8 cellular contexts compared by ENCODE assay signal in genomic region chr19:18328340-18329034, GRCh38. TPM values are rescaled to one million over a fixed set of nuclear protein-coding genes. Genes with fewer than 3 reads are reported as not detected.
DNase-seq lines count a peak whose midpoint lies in the region; ATAC-seq, FAIRE-seq and TF ChIP-seq lines count a peak whose summit lies in the region.

No MANE protein-coding gene starts in this region.

- peaks cover 24% of the 10 kb centered on the region for H3K4me1 Mint-ChIP-seq in activated CD4-positive, alpha-beta T cell treated with anti-CD3 and anti-CD28 coated beads, Interleukin-2, amount 10 ng/mL, durations not matched to agents 7 days and 5 days

- CTCF ChIA-PET in BJ (lab: Yijun Ruan, JAX) = interaction anchor here (0.6 to 13.4 kb wide), 30 partner anchors 8 to 145 kb away, joined by 3 to 252 read pairs (median 4); partner anchors contain the start of genes GDF15, IQCN, JUND and MPV17L2
- CTCF ChIA-PET in activated CD4-positive, alpha-beta T cell treated with anti-CD3 and anti-CD28 coated beads, Interleukin-2, amount 10 ng/mL, durations not matched to agents 7 days and 5 days (lab: Charles Lee) = interaction anchor here (0.6 to 10.0 kb wide), 25 partner anchors 9 to 146 kb away, joined by 3 to 162 read pairs (median 4); partner anchors contain the start of genes IQCN, JUND and SSBP4
- CTCF ChIA-PET in HepG2 (lab: Yijun Ruan, JAX; ENCODE audit: low intra/inter-chr PET ratio, low total read pairs) = interaction anchor here (1.3 to 1.5 kb wide), 3 partner anchors 21 to 51 kb away, joined by 4 to 7 read pairs (median 7); no protein-coding TSS in a partner anchor

- BruUV-seq in HepG2 (replicated peaks; lab: Mats Ljungman, UMichigan) = no TSS peak

- no peaks in the 10 kb centered on the region for H4K20me1 ChIP-seq in HepG2 (ENCODE audit: insufficient read depth, low read length)

- peak overlapping the region; percentile 51 for H3K27ac Mint-ChIP-seq in activated CD4-positive, alpha-beta T cell treated with anti-CD3 and anti-CD28 coated beads, Interleukin-2, amount 10 ng/mL, durations not matched to agents 7 days and 5 days

- ATAC-seq in HG03521 (IDR thresholded peaks at IDR 0.05; ENCODE audit: unreplicated experiment) (peak; percentile 82), HepG2 (peak; percentile 92)

- no peaks in the 10 kb centered on the region for H3K36me3 ChIP-seq in BJ (ENCODE audit: control insufficient read depth, insufficient read depth, low read length)
- no peaks in the 10 kb centered on the region for H3K36me3 ChIP-seq in HepG2 (replicated peaks in 1 of 2; ENCODE audit: control insufficient read depth in 1 of 2, insufficient read depth in 2 of 2, low read length in 2 of 2)

- TF ChIP-seq EP300 in HepG2 (IDR thresholded peaks at IDR 0.05; ENCODE audit: low read depth in 2 of 2, low read length in 2 of 2) (0 out of 4 replicates have a peak, but pooled peaks of 1 of the 2 experiments have one; percentile 9), HepG2 (CRISPR knock-in tag; IDR thresholded peaks at IDR 0.05; ENCODE audit: borderline replicate concordance) (no peak)

- TF ChIP-seq POLR2A in HepG2 (IDR thresholded peaks at IDR 0.05; ENCODE audit: insufficient read depth in 1 of 2, low read depth in 2 of 2, low read length in 2 of 2) = peak in 1 of 2 experiments; percentile 71; a peak in 2 of 4 replicates

- FAIRE-seq in HepG2 (lab: Jason Lieb, UNC) = peak; percentile 100

- in situ Hi-C loops in HepG2 (cut with HindIII; ENCODE audit: extremely low pct_ligation_motif_present, low pct_unique_long_range_greater_than_20kb) = no loop called here

- POLR2A ChIA-PET in BJ (lab: Charles Lee) (interaction anchor here (0.6 to 1.2 kb wide), 7 partner anchors 39 to 135 kb away, joined by 3 to 14 read pairs (median 4); partner anchors contain the start of genes GDF15, JUND and MPV17L2), HepG2 (lab: Yijun Ruan, JAX) (interaction anchor here (0.7 to 6.5 kb wide), 20 partner anchors 8 to 219 kb away, joined by 3 to 110 read pairs (median 4); partner anchors contain the start of genes GDF15, IQCN, JUND and PGPEP1)
- POLR2A ChIA-PET in activated CD4-positive, alpha-beta T cell treated with anti-CD3 and anti-CD28 coated beads, Interleukin-2, amount 10 ng/mL, durations not matched to agents 7 days and 5 days (lab: Charles Lee) = interaction anchor here (0.6 to 2.3 kb wide), 3 partner anchors 36 to 54 kb away, joined by 3 to 28 read pairs (median 3); partner anchors contain the start of genes IQCN and JUND

- H3K9me3 ChIP-seq in HepG2 (ENCODE audit: low read length) = no peaks in the 10 kb centered on the region

- H3K4me3 Mint-ChIP-seq in activated CD4-positive, alpha-beta T cell treated with anti-CD3 and anti-CD28 coated beads, Interleukin-2, amount 10 ng/mL, durations not matched to agents 7 days and 5 days = peak overlapping the region; percentile 33

- under 1% methylated on average over 9 of the region's 9 CpGs for WGBS in HepG2 (ENCODE audit: low lambda C conversion rate)

- H3K4me3 ChIP-seq in BJ (ENCODE audit: low read depth, low read length) (peak overlapping the region; percentile 18), HepG2 (replicated peaks in 1 of 3; ENCODE audit: insufficient read depth in 1 of 3, low read depth in 2 of 3, low read length in 3 of 3) (peak overlapping the region; percentile 9 to 59 (median 29))

- peak; percentile 58; the same call in 1 of the 2 replicates for TF ChIP-seq RAD21 in HepG2 (CRISPR knock-in tag; IDR thresholded peaks at IDR 0.05)

- no peaks in the 10 kb centered on the region for H3K79me2 ChIP-seq in HepG2 (ENCODE audit: insufficient read depth, low read length)

- TF ChIP-seq CTCF in BJ (IDR thresholded peaks at IDR 0.05; ENCODE audit: insufficient read depth, low read depth, low read length) (peak; percentile 94), HepG2 (CRISPR knock-in tag; IDR thresholded peaks at IDR 0.05) (peak; percentile 90)

- H3K27me3 Mint-ChIP-seq in activated CD4-positive, alpha-beta T cell treated with anti-CD3 and anti-CD28 coated beads, Interleukin-2, amount 10 ng/mL, durations not matched to agents 7 days and 5 days = no peaks in the 10 kb centered on the region

- H3K4me2 ChIP-seq in HepG2 (ENCODE audit: low read depth, low read length) = peak overlapping the region; percentile 82

- peak; percentile 89 for DNase-seq in BJ (ENCODE audit: low read depth)
- DNase-seq in GM19238 (ENCODE audit: insufficient read length, low spot score) = peak; percentile 98
- peak; percentile 83 for DNase-seq in NCI-H526 treated with DMSO at 0.1 percent for 48 hours (lab: John Stamatoyannopoulos, UW)
- DNase-seq in activated CD4-positive, alpha-beta T cell treated with anti-CD3 and anti-CD28 coated beads, Interleukin-2, amount 10 ng/mL, durations not matched to agents 7 days and 5 days = peak; percentile 94
- DNase-seq in dermis microvascular lymphatic vessel endothelial cell (ENCODE audit: low read depth in 2 of 2) = peak; percentile 94 to 97
- peak; percentile 97 for DNase-seq in HepG2 (ENCODE audit: low spot score)
- DNase-seq in stimulated activated CD4-positive, alpha-beta T cell treated with anti-CD3 and anti-CD28 coated beads, Interleukin-4, amount 100 ng/mL, for 24 hours = peak; percentile 92

- no peaks in the 10 kb centered on the region for H3K27me3 ChIP-seq in BJ (ENCODE audit: control insufficient read depth, insufficient read depth, low read length)
- H3K27me3 ChIP-seq in HepG2 (ENCODE audit: control insufficient read depth in 1 of 2, insufficient read depth in 2 of 2, low read length in 2 of 2) = no peaks in the 10 kb centered on the region

- H2AFZ ChIP-seq in HepG2 (ENCODE audit: low read length) = peak overlapping the region; percentile 6

- no peaks in the 10 kb centered on the region for H3K36me3 Mint-ChIP-seq in activated CD4-positive, alpha-beta T cell treated with anti-CD3 and anti-CD28 coated beads, Interleukin-2, amount 10 ng/mL, durations not matched to agents 7 days and 5 days (ENCODE audit: low read depth)

- no peaks in the 10 kb centered on the region for H3K9me3 Mint-ChIP-seq in activated CD4-positive, alpha-beta T cell treated with anti-CD3 and anti-CD28 coated beads, Interleukin-2, amount 10 ng/mL, durations not matched to agents 7 days and 5 days

- peak overlapping the region; percentile 53 for H3K9ac ChIP-seq in HepG2 (ENCODE audit: insufficient read depth, low read depth, low read length)

- H3K4me1 ChIP-seq in HepG2 (ENCODE audit: insufficient read depth, low read length) = peaks cover 73% of the 10 kb centered on the region

- peak overlapping the region; percentile 69 for H3K27ac ChIP-seq in HepG2 (ENCODE audit: extremely low read length, insufficient read depth, low read length)

- intact Hi-C loops in HepG2 (cut with micrococcal nuclease; ENCODE audit: unreplicated experiment) = no loop called here

RNA-seq across cellular contexts. Expression of gene LSM4, which starts 5.6 kb away (rescaled TPM):
- polyA plus RNA-seq in BJ (2011; rRNA removed) = 94.7 and 99.8 TPM in 2 replicates
- 20.3 and 29.5 TPM in 2 replicates for polyA minus RNA-seq in BJ (2011; rRNA and poly(A)+ RNA removed)
- 100 to 1,000 TPM; 156 to 181 TPM for total RNA-seq in activated CD4-positive, alpha-beta T cell treated with anti-CD3 and anti-CD28 coated beads, Interleukin-2, amount 10 ng/mL, durations not matched to agents 7 days and 5 days
- total RNA-seq in dermis microvascular lymphatic vessel endothelial cell = 113 and 130 TPM in 2 replicates
- total RNA-seq in HepG2 (2016; rRNA removed; fragmentation: Illumina TruSeq; extraction: Trizol) = 166 and 188 TPM in 2 replicates
- 129 and 159 TPM in 2 replicates for total RNA-seq in HepG2 (2016; cell fraction: cytosol; rRNA removed; fragmentation: Illumina TruSeq; extraction: Trizol; ENCODE audit: low read depth)
- 185 and 208 TPM in 2 replicates for total RNA-seq in HepG2 (2016; cell fraction: insoluble cytoplasmic fraction; rRNA removed; fragmentation: Illumina TruSeq; extraction: Trizol)
- 248 and 299 TPM in 2 replicates for total RNA-seq in HepG2 (2016; cell fraction: membrane; rRNA removed; fragmentation: Illumina TruSeq; extraction: Trizol)
- total RNA-seq in HepG2 (2016; cell fraction: nucleus; rRNA removed; fragmentation: Illumina TruSeq; extraction: Trizol) = 62.8 and 69.8 TPM in 2 replicates
- polyA plus RNA-seq in HepG2 (2011; rRNA removed) = 65.8 and 66.8 TPM in 2 replicates
- polyA plus RNA-seq in HepG2 (2011; cell fraction: cytosol; rRNA removed) = 97.1 and 133 TPM in 2 replicates
- 51.8 and 54.0 TPM in 2 replicates for polyA plus RNA-seq in HepG2 (2011; cell fraction: nucleus; rRNA removed)
- 62.7 and 78.9 TPM in 2 replicates for polyA plus RNA-seq in HepG2 (2012)
- polyA plus RNA-seq in HepG2 (2016; cell fraction: cytosol; fragmentation: Illumina TruSeq; extraction: Trizol; ENCODE audit: low read depth) = 166 and 238 TPM in 2 replicates
- polyA plus RNA-seq in HepG2 (2016; cell fraction: insoluble cytoplasmic fraction; fragmentation: Illumina TruSeq; extraction: Trizol; ENCODE audit: low read depth) = 205 and 220 TPM in 2 replicates
- 217 and 267 TPM in 2 replicates for polyA plus RNA-seq in HepG2 (2016; cell fraction: membrane; fragmentation: Illumina TruSeq; extraction: Trizol; ENCODE audit: low read depth)
- 105 and 120 TPM in 2 replicates for polyA plus RNA-seq in HepG2 (2016; cell fraction: nucleus; fragmentation: Illumina TruSeq; extraction: Trizol; ENCODE audit: insufficient read depth, low read depth)
- 40.8 and 88.8 TPM in 2 replicates for polyA minus RNA-seq in HepG2 (2011; rRNA and poly(A)+ RNA removed; ENCODE audit: low replicate concordance)
- 24.9 and 32.6 TPM in 2 replicates for polyA minus RNA-seq in HepG2 (2011; cell fraction: cytosol; rRNA and poly(A)+ RNA removed)
- 13.4 and 14.2 TPM in 2 replicates for polyA minus RNA-seq in HepG2 (2011; cell fraction: nucleus; rRNA and poly(A)+ RNA removed)

RNA-seq across cellular contexts. Expression of gene PGPEP1, which starts 11.9 kb away (rescaled TPM):
- polyA plus RNA-seq in BJ (2011; rRNA removed) = 30.7 and 32.2 TPM in 2 replicates
- polyA minus RNA-seq in BJ (2011; rRNA and poly(A)+ RNA removed) = 58.0 and 104 TPM in 2 replicates
- 10 to 100 TPM; 24.1 to 24.8 TPM for total RNA-seq in activated CD4-positive, alpha-beta T cell treated with anti-CD3 and anti-CD28 coated beads, Interleukin-2, amount 10 ng/mL, durations not matched to agents 7 days and 5 days
- 19.4 and 20.6 TPM in 2 replicates for total RNA-seq in dermis microvascular lymphatic vessel endothelial cell
- 56.6 and 57.7 TPM in 2 replicates for total RNA-seq in HepG2 (2016; rRNA removed; fragmentation: Illumina TruSeq; extraction: Trizol)
- total RNA-seq in HepG2 (2016; cell fraction: cytosol; rRNA removed; fragmentation: Illumina TruSeq; extraction: Trizol; ENCODE audit: low read depth) = 13.1 and 14.4 TPM in 2 replicates
- total RNA-seq in HepG2 (2016; cell fraction: insoluble cytoplasmic fraction; rRNA removed; fragmentation: Illumina TruSeq; extraction: Trizol) = 51.1 and 64.9 TPM in 2 replicates
- total RNA-seq in HepG2 (2016; cell fraction: membrane; rRNA removed; fragmentation: Illumina TruSeq; extraction: Trizol) = 36.0 and 36.7 TPM in 2 replicates
- total RNA-seq in HepG2 (2016; cell fraction: nucleus; rRNA removed; fragmentation: Illumina TruSeq; extraction: Trizol) = 30.3 and 33.5 TPM in 2 replicates
- polyA plus RNA-seq in HepG2 (2011; rRNA removed) = 53.1 and 64.3 TPM in 2 replicates
- polyA plus RNA-seq in HepG2 (2011; cell fraction: cytosol; rRNA removed) = 37.2 and 38.6 TPM in 2 replicates
- 97.0 and 102 TPM in 2 replicates for polyA plus RNA-seq in HepG2 (2011; cell fraction: nucleus; rRNA removed)
- 26.8 and 28.6 TPM in 2 replicates for polyA plus RNA-seq in HepG2 (2012)
- polyA plus RNA-seq in HepG2 (2016; cell fraction: cytosol; fragmentation: Illumina TruSeq; extraction: Trizol; ENCODE audit: low read depth) = 15.6 and 16.2 TPM in 2 replicates
- 40.6 and 44.1 TPM in 2 replicates for polyA plus RNA-seq in HepG2 (2016; cell fraction: insoluble cytoplasmic fraction; fragmentation: Illumina TruSeq; extraction: Trizol; ENCODE audit: low read depth)
- polyA plus RNA-seq in HepG2 (2016; cell fraction: membrane; fragmentation: Illumina TruSeq; extraction: Trizol; ENCODE audit: low read depth) = 22.8 and 23.5 TPM in 2 replicates
- polyA plus RNA-seq in HepG2 (2016; cell fraction: nucleus; fragmentation: Illumina TruSeq; extraction: Trizol; ENCODE audit: insufficient read depth, low read depth) = 51.1 and 66.5 TPM in 2 replicates
- 22.4 and 187 TPM in 2 replicates for polyA minus RNA-seq in HepG2 (2011; rRNA and poly(A)+ RNA removed; ENCODE audit: low replicate concordance)
- polyA minus RNA-seq in HepG2 (2011; cell fraction: cytosol; rRNA and poly(A)+ RNA removed) = 44.1 and 52.6 TPM in 2 replicates
- 46.4 and 57.7 TPM in 2 replicates for polyA minus RNA-seq in HepG2 (2011; cell fraction: nucleus; rRNA and poly(A)+ RNA removed)

RNA-seq across cellular contexts. Expression of gene JUND, which starts 47.1 kb away (rescaled TPM):
- 92.0 and 124 TPM in 2 replicates for polyA plus RNA-seq in BJ (2011; rRNA removed)
- 29.6 and 35.4 TPM in 2 replicates for polyA minus RNA-seq in BJ (2011; rRNA and poly(A)+ RNA removed)
- total RNA-seq in activated CD4-positive, alpha-beta T cell treated with anti-CD3 and anti-CD28 coated beads, Interleukin-2, amount 10 ng/mL, durations not matched to agents 7 days and 5 days = 100 to 1,000 TPM; 343 to 347 TPM
- 68.3 and 137 TPM in 2 replicates for total RNA-seq in dermis microvascular lymphatic vessel endothelial cell
- total RNA-seq in HepG2 (2016; rRNA removed; fragmentation: Illumina TruSeq; extraction: Trizol) = 31.8 and 41.2 TPM in 2 replicates
- total RNA-seq in HepG2 (2016; cell fraction: cytosol; rRNA removed; fragmentation: Illumina TruSeq; extraction: Trizol; ENCODE audit: low read depth) = 36.4 and 41.0 TPM in 2 replicates
- 30.0 and 40.6 TPM in 2 replicates for total RNA-seq in HepG2 (2016; cell fraction: insoluble cytoplasmic fraction; rRNA removed; fragmentation: Illumina TruSeq; extraction: Trizol)
- total RNA-seq in HepG2 (2016; cell fraction: membrane; rRNA removed; fragmentation: Illumina TruSeq; extraction: Trizol) = 68.5 and 98.0 TPM in 2 replicates
- 23.4 and 45.2 TPM in 2 replicates for total RNA-seq in HepG2 (2016; cell fraction: nucleus; rRNA removed; fragmentation: Illumina TruSeq; extraction: Trizol)
- polyA plus RNA-seq in HepG2 (2011; rRNA removed) = 59.8 and 124 TPM in 2 replicates
- polyA plus RNA-seq in HepG2 (2011; cell fraction: cytosol; rRNA removed) = 93.9 and 178 TPM in 2 replicates
- 129 and 136 TPM in 2 replicates for polyA plus RNA-seq in HepG2 (2011; cell fraction: nucleus; rRNA removed)
- 44.0 and 66.6 TPM in 2 replicates for polyA plus RNA-seq in HepG2 (2012)
- polyA plus RNA-seq in HepG2 (2016; cell fraction: cytosol; fragmentation: Illumina TruSeq; extraction: Trizol; ENCODE audit: low read depth) = 85.1 and 91.8 TPM in 2 replicates
- 74.4 and 76.0 TPM in 2 replicates for polyA plus RNA-seq in HepG2 (2016; cell fraction: insoluble cytoplasmic fraction; fragmentation: Illumina TruSeq; extraction: Trizol; ENCODE audit: low read depth)
- 131 and 149 TPM in 2 replicates for polyA plus RNA-seq in HepG2 (2016; cell fraction: membrane; fragmentation: Illumina TruSeq; extraction: Trizol; ENCODE audit: low read depth)
- 77.1 and 84.7 TPM in 2 replicates for polyA plus RNA-seq in HepG2 (2016; cell fraction: nucleus; fragmentation: Illumina TruSeq; extraction: Trizol; ENCODE audit: insufficient read depth, low read depth)
- polyA minus RNA-seq in HepG2 (2011; rRNA and poly(A)+ RNA removed; ENCODE audit: low replicate concordance) = 49.7 and 194 TPM in 2 replicates
- polyA minus RNA-seq in HepG2 (2011; cell fraction: cytosol; rRNA and poly(A)+ RNA removed) = 164 and 168 TPM in 2 replicates
- polyA minus RNA-seq in HepG2 (2011; cell fraction: nucleus; rRNA and poly(A)+ RNA removed) = 60.5 and 91.9 TPM in 2 replicates

RNA-seq across cellular contexts. Expression of gene IQCN, which starts 54.2 kb away (rescaled TPM):
- polyA plus RNA-seq in BJ (2011; rRNA removed) = 0.82 and 1.5 TPM in 2 replicates
- polyA minus RNA-seq in BJ (2011; rRNA and poly(A)+ RNA removed) = 1.5 and 2.4 TPM in 2 replicates
- 1 to 10 TPM; 6.3 to 7.2 TPM for total RNA-seq in activated CD4-positive, alpha-beta T cell treated with anti-CD3 and anti-CD28 coated beads, Interleukin-2, amount 10 ng/mL, durations not matched to agents 7 days and 5 days
- 0.13 and 0.25 TPM in 2 replicates for total RNA-seq in dermis microvascular lymphatic vessel endothelial cell
- total RNA-seq in HepG2 (2016; rRNA removed; fragmentation: Illumina TruSeq; extraction: Trizol) = 0.04 and 0.07 TPM in 2 replicates
- total RNA-seq in HepG2 (2016; cell fraction: cytosol; rRNA removed; fragmentation: Illumina TruSeq; extraction: Trizol; ENCODE audit: low read depth) = not detected in 2 replicates
- total RNA-seq in HepG2 (2016; cell fraction: insoluble cytoplasmic fraction; rRNA removed; fragmentation: Illumina TruSeq; extraction: Trizol) = 0.04 TPM in 1 of 2 replicates, not detected in the other
- total RNA-seq in HepG2 (2016; cell fraction: membrane; rRNA removed; fragmentation: Illumina TruSeq; extraction: Trizol) = not detected in 2 replicates
- 0.13 TPM in 1 of 2 replicates, not detected in the other for total RNA-seq in HepG2 (2016; cell fraction: nucleus; rRNA removed; fragmentation: Illumina TruSeq; extraction: Trizol)
- polyA plus RNA-seq in HepG2 (2011; rRNA removed) = 0.14 and 0.18 TPM in 2 replicates
- polyA plus RNA-seq in HepG2 (2011; cell fraction: cytosol; rRNA removed) = 0.03 and 0.04 TPM in 2 replicates
- polyA plus RNA-seq in HepG2 (2011; cell fraction: nucleus; rRNA removed) = 1.3 and 1.5 TPM in 2 replicates
- polyA plus RNA-seq in HepG2 (2012) = 0.13 TPM in 2 replicates
- polyA plus RNA-seq in HepG2 (2016; cell fraction: cytosol; fragmentation: Illumina TruSeq; extraction: Trizol; ENCODE audit: low read depth) = not detected in 2 replicates
- polyA plus RNA-seq in HepG2 (2016; cell fraction: insoluble cytoplasmic fraction; fragmentation: Illumina TruSeq; extraction: Trizol; ENCODE audit: low read depth) = not detected in 2 replicates
- polyA plus RNA-seq in HepG2 (2016; cell fraction: membrane; fragmentation: Illumina TruSeq; extraction: Trizol; ENCODE audit: low read depth) = not detected in 2 replicates
- 0.25 and 0.49 TPM in 2 replicates for polyA plus RNA-seq in HepG2 (2016; cell fraction: nucleus; fragmentation: Illumina TruSeq; extraction: Trizol; ENCODE audit: insufficient read depth, low read depth)
- 0.26 and 0.91 TPM in 2 replicates for polyA minus RNA-seq in HepG2 (2011; rRNA and poly(A)+ RNA removed; ENCODE audit: low replicate concordance)
- 0.53 TPM in 1 of 2 replicates, not detected in the other for polyA minus RNA-seq in HepG2 (2011; cell fraction: cytosol; rRNA and poly(A)+ RNA removed)
- 0.52 and 0.62 TPM in 2 replicates for polyA minus RNA-seq in HepG2 (2011; cell fraction: nucleus; rRNA and poly(A)+ RNA removed)

RNA-seq across cellular contexts. Expression of gene GDF15, which starts 57.5 kb away (rescaled TPM):
- polyA plus RNA-seq in BJ (2011; rRNA removed) (19.0 and 30.8 TPM in 2 replicates), HepG2 (2011; rRNA removed) (422 and 537 TPM in 2 replicates)
- polyA minus RNA-seq in BJ (2011; rRNA and poly(A)+ RNA removed) = 8.3 and 8.4 TPM in 2 replicates
- not detected for total RNA-seq in activated CD4-positive, alpha-beta T cell treated with anti-CD3 and anti-CD28 coated beads, Interleukin-2, amount 10 ng/mL, durations not matched to agents 7 days and 5 days
- total RNA-seq in dermis microvascular lymphatic vessel endothelial cell (74.8 and 238 TPM in 2 replicates), HepG2 (2016; rRNA removed; fragmentation: Illumina TruSeq; extraction: Trizol) (43.0 and 146 TPM in 2 replicates)
- 42.0 and 45.2 TPM in 2 replicates for total RNA-seq in HepG2 (2016; cell fraction: cytosol; rRNA removed; fragmentation: Illumina TruSeq; extraction: Trizol; ENCODE audit: low read depth)
- 37.4 and 148 TPM in 2 replicates for total RNA-seq in HepG2 (2016; cell fraction: insoluble cytoplasmic fraction; rRNA removed; fragmentation: Illumina TruSeq; extraction: Trizol)
- 53.4 and 57.4 TPM in 2 replicates for total RNA-seq in HepG2 (2016; cell fraction: membrane; rRNA removed; fragmentation: Illumina TruSeq; extraction: Trizol)
- 112 and 139 TPM in 2 replicates for total RNA-seq in HepG2 (2016; cell fraction: nucleus; rRNA removed; fragmentation: Illumina TruSeq; extraction: Trizol)
- polyA plus RNA-seq in HepG2 (2011; cell fraction: cytosol; rRNA removed) = 539 and 794 TPM in 2 replicates
- 1,510 and 1,558 TPM in 2 replicates for polyA plus RNA-seq in HepG2 (2011; cell fraction: nucleus; rRNA removed)
- 229 and 758 TPM in 2 replicates for polyA plus RNA-seq in HepG2 (2012)
- polyA plus RNA-seq in HepG2 (2016; cell fraction: cytosol; fragmentation: Illumina TruSeq; extraction: Trizol; ENCODE audit: low read depth) = 22.2 and 24.9 TPM in 2 replicates
- polyA plus RNA-seq in HepG2 (2016; cell fraction: insoluble cytoplasmic fraction; fragmentation: Illumina TruSeq; extraction: Trizol; ENCODE audit: low read depth) = 49.2 and 57.0 TPM in 2 replicates
- 30.8 and 31.5 TPM in 2 replicates for polyA plus RNA-seq in HepG2 (2016; cell fraction: membrane; fragmentation: Illumina TruSeq; extraction: Trizol; ENCODE audit: low read depth)
- 315 and 334 TPM in 2 replicates for polyA plus RNA-seq in HepG2 (2016; cell fraction: nucleus; fragmentation: Illumina TruSeq; extraction: Trizol; ENCODE audit: insufficient read depth, low read depth)
- polyA minus RNA-seq in HepG2 (2011; rRNA and poly(A)+ RNA removed; ENCODE audit: low replicate concordance) = 4.5 and 440 TPM in 2 replicates
- polyA minus RNA-seq in HepG2 (2011; cell fraction: cytosol; rRNA and poly(A)+ RNA removed) = 366 and 433 TPM in 2 replicates
- polyA minus RNA-seq in HepG2 (2011; cell fraction: nucleus; rRNA and poly(A)+ RNA removed) = 115 and 151 TPM in 2 replicates

Comparison
In these comparisons a context has a peak if more than half of its experiments do, and no peak if none do; other contexts are left out.
1. Peak in every context shown above with its lines: DNase-seq, ATAC-seq, H3K4me3 ChIP-seq and H3K27ac ChIP-seq.